ENCODE assay signal across 38 cellular contexts in the genomic region with DNA sequence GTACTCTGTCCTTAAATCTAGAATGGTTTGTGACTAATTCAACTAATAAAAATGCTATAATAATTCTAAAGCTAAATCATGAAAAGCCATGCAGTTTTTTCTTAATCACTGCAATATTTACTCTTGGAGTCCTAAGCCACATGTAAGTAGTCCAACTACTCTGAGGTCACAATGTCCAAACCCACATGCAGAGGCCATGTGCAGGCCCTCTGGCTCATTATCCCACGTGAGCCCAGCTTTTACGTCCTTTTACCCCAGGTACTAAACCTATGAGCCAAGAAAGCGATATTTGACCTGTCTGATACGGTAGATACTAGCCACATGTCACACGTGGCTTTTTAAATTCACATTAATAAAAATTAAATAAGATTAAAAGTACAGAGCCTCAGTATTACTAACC. TPM values are rescaled to one million over a fixed set of nuclear protein-coding genes. Genes with fewer than 3 reads are reported as not detected.
DNase-seq lines count a peak whose midpoint lies in the region; ATAC-seq, FAIRE-seq and TF ChIP-seq lines count a peak whose summit lies in the region.
"Had no signal": no experiment of that assay in that cellular context is flagged by ENCODE, and none has a peak within 500 bp of the region (broad histone marks: within the 10 kb centered on the region; RNA-seq: fewer than 3 reads in every experiment).

No MANE protein-coding gene starts in this region.

- FAIRE-seq in HepG2 (lab: Jason Lieb, UNC) = no peak
- FAIRE-seq: A204.1, A549, D721Med had no signal

- H4K20me1 ChIP-seq in HepG2 (ENCODE audit: insufficient read depth, low read length) = no peaks in the 10 kb centered on the region
- H4K20me1 ChIP-seq: BLaER1; BLaER1 treated with 17β-estradiol and CSF1 and Interleukin-3, amounts not matched to agents 10 nM and 100 nM had no signal

- H3K4me2 ChIP-seq in HepG2 (ENCODE audit: low read depth, low read length) = no peak overlapping the region
- H3K4me2 ChIP-seq: A549; BLaER1; BLaER1 treated with 17β-estradiol and CSF1 and Interleukin-3, amounts not matched to agents 10 nM and 100 nM had no signal

- 49% methylated on average over 5 of the region's 5 CpGs for WGBS in liver
- 97% methylated on average over 5 of the region's 5 CpGs for WGBS in HepG2 (ENCODE audit: low lambda C conversion rate)
- 43% methylated on average over 5 of the region's 5 CpGs for WGBS in right lobe of liver (ENCODE audit: insufficient coverage, low coverage, low lambda C conversion rate, missing lambda C conversion rate)

- H3K27ac Mint-ChIP-seq in CD8-positive, alpha-beta memory T cell = no peak overlapping the region
- H3K27ac Mint-ChIP-seq: B cell; CD14-positive monocyte; CD4-positive, alpha-beta memory T cell; CD4-positive, alpha-beta T cell; CD4-positive, CD25-positive, alpha-beta regulatory T cell; CD8-positive, alpha-beta T cell had no signal

- H3K9me3 Mint-ChIP-seq in CD8-positive, alpha-beta memory T cell = peaks cover 0 to 12% (median 4%) of the 10 kb centered on the region in 5 donors
- H3K9me3 Mint-ChIP-seq: CD4-positive, alpha-beta T cell had no signal

- TF ChIP-seq POLR2A in HepG2 (IDR thresholded peaks at IDR 0.05; ENCODE audit: insufficient read depth in 1 of 2, low read depth in 2 of 2, low read length in 2 of 2) (no peak), right lobe of liver (IDR thresholded peaks at IDR 0.05) (no peak)

- in situ Hi-C loops in HepG2 (cut with HindIII; ENCODE audit: extremely low pct_ligation_motif_present, low pct_unique_long_range_greater_than_20kb) = no loop called here

- no peaks in the 10 kb centered on the region for H3K27me3 Mint-ChIP-seq in CD8-positive, alpha-beta memory T cell
- H3K27me3 Mint-ChIP-seq: B cell; CD4-positive, alpha-beta memory T cell; CD4-positive, alpha-beta T cell; CD4-positive, CD25-positive, alpha-beta regulatory T cell had no signal

- H3K27me3 ChIP-seq in liver (ENCODE audit: control insufficient read depth in 4 of 4, insufficient read depth in 4 of 4, low read length in 3 of 4) (no peaks in the 10 kb centered on the region), HepG2 (ENCODE audit: control insufficient read depth in 1 of 2, insufficient read depth in 2 of 2, low read length in 2 of 2) (no peaks in the 10 kb centered on the region), right lobe of liver (no peaks in the 10 kb centered on the region)
- H3K27me3 ChIP-seq in CD8-positive, alpha-beta memory T cell (ENCODE audit: insufficient read depth, low read length, poor library complexity, severe bottlenecking) = no peaks in the 10 kb centered on the region
- H3K27me3 ChIP-seq: BE2C; BLaER1; BLaER1 treated with 17β-estradiol and CSF1 and Interleukin-3, amounts not matched to agents 10 nM and 100 nM had no signal

- CTCF ChIA-PET in HepG2 (lab: Yijun Ruan, JAX; ENCODE audit: low intra/inter-chr PET ratio, low total read pairs) = no interaction called here
- CTCF ChIA-PET in CD8-positive, alpha-beta memory T cell (lab: Charles Lee) = no interaction called here

- H3K4me1 Mint-ChIP-seq in CD8-positive, alpha-beta memory T cell = peaks cover 0 to 2% (median 0%) of the 10 kb centered on the region in 3 donors
- H3K4me1 Mint-ChIP-seq: B cell, CD14-positive monocyte had no signal

- H3K4me1 ChIP-seq in liver (ENCODE audit: control insufficient read depth in 4 of 4, insufficient read depth in 4 of 4, low read length in 3 of 4) (peaks cover 2 to 11% (median 9%) of the 10 kb centered on the region in 4 donors), HepG2 (ENCODE audit: insufficient read depth, low read length) (peaks cover 32% of the 10 kb centered on the region), right lobe of liver (peaks cover 0 to 9% (median 4%) of the 10 kb centered on the region in 4 donors)
- H3K4me1 ChIP-seq in CD8-positive, alpha-beta memory T cell (ENCODE audit: insufficient read depth, low read length) = no peaks in the 10 kb centered on the region
- H3K4me1 ChIP-seq: A549; BE2C; BLaER1; BLaER1 treated with 17β-estradiol and CSF1 and Interleukin-3, amounts not matched to agents 10 nM and 100 nM had no signal

- H3K27ac ChIP-seq in liver (ENCODE audit: low read depth in 1 of 2, low read length in 2 of 2) = no peak overlapping the region
- no peak overlapping the region for H3K27ac ChIP-seq in HepG2 (ENCODE audit: extremely low read length, insufficient read depth, low read length)
- no peak overlapping the region for H3K27ac ChIP-seq in right lobe of liver
- H3K27ac ChIP-seq in CD8-positive, alpha-beta memory T cell (ENCODE audit: low read depth, low read length) = no peak overlapping the region
- H3K27ac ChIP-seq: 22Rv1; A549; BLaER1; BLaER1 treated with 17β-estradiol and CSF1 and Interleukin-3, amounts not matched to agents 10 nM and 100 nM; C4-2B had no signal

- TF ChIP-seq CTCF in liver (IDR thresholded peaks at IDR 0.05; ENCODE audit: low read depth, low read length, missing input control) = no peak
- TF ChIP-seq CTCF in HepG2 (CRISPR knock-in tag; IDR thresholded peaks at IDR 0.05) = no peak
- no peak for TF ChIP-seq CTCF in right lobe of liver (IDR thresholded peaks at IDR 0.05)

- peaks cover 14 to 61% (median 15%) of the 10 kb centered on the region in 3 donors for H3K36me3 Mint-ChIP-seq in CD8-positive, alpha-beta memory T cell

- TF ChIP-seq EP300 in HepG2 (IDR thresholded peaks at IDR 0.05; ENCODE audit: low read depth in 2 of 2, low read length in 2 of 2) = no peak
- TF ChIP-seq EP300 in HepG2 (CRISPR knock-in tag; IDR thresholded peaks at IDR 0.05; ENCODE audit: borderline replicate concordance) = no peak

- DNase-seq in HepG2 (ENCODE audit: low spot score) (no peak), left lobe of liver (ENCODE audit: low spot score) (peak; percentile 49), right lobe of liver (peak in 1 of 3 donors; percentile 48)
- no peak for DNase-seq in CD8-positive, alpha-beta memory T cell
- DNase-seq: 8988T; ACHN; AML-193; BE2C; C1 segment of cervical spinal cord; Caco-2; Calu3; CD4-positive, alpha-beta T cell; CD4-positive, CD25-positive, alpha-beta regulatory T cell; CD8-positive, alpha-beta T cell; COR-L47; DMS 273 treated with DMSO at 0.1 percent for 48 hours; DMS153; DMS53; DMS79; DMS79 treated with DMSO at 0.1 percent for 48 hours; DND-41; EL had no signal

- H3K36me3 ChIP-seq in liver (ENCODE audit: control insufficient read depth in 4 of 4, insufficient read depth in 3 of 4, low read depth in 1 of 4, low read length in 3 of 4) (no peaks in the 10 kb centered on the region), HepG2 (replicated peaks in 1 of 2; ENCODE audit: control insufficient read depth in 1 of 2, insufficient read depth in 2 of 2, low read length in 2 of 2) (peaks cover 0 to 3% of the 10 kb centered on the region in 2 experiments; a peak in 1 of 5 replicates), right lobe of liver (no peaks in the 10 kb centered on the region)
- no peaks in the 10 kb centered on the region for H3K36me3 ChIP-seq in CD8-positive, alpha-beta memory T cell (ENCODE audit: insufficient read depth, low read length)
- H3K36me3 ChIP-seq: BE2C had no signal

- POLR2A ChIA-PET in HepG2 (lab: Yijun Ruan, JAX) = no interaction called here
- POLR2A ChIA-PET in CD8-positive, alpha-beta memory T cell (lab: Charles Lee) = no interaction called here

- no peak overlapping the region for H2AFZ ChIP-seq in HepG2 (ENCODE audit: low read length)

- TF ChIP-seq RAD21 in liver (IDR thresholded peaks at IDR 0.05) (no peak), HepG2 (CRISPR knock-in tag; IDR thresholded peaks at IDR 0.05) (no peak)

- no TSS peak for BruUV-seq in HepG2 (replicated peaks; lab: Mats Ljungman, UMichigan)

- H3K4me3 ChIP-seq in liver (ENCODE audit: low read depth in 1 of 3, low read length in 3 of 3) (no peak overlapping the region), HepG2 (replicated peaks in 1 of 3; ENCODE audit: insufficient read depth in 1 of 3, low read depth in 2 of 3, low read length in 3 of 3) (no peak overlapping the region), right lobe of liver (no peak overlapping the region)
- no peak overlapping the region for H3K4me3 ChIP-seq in CD8-positive, alpha-beta memory T cell (ENCODE audit: low read length)
- H3K4me3 ChIP-seq: A549; BLaER1; BLaER1 treated with 17β-estradiol and CSF1 and Interleukin-3, amounts not matched to agents 10 nM and 100 nM had no signal

- intact Hi-C loops in HepG2 (cut with micrococcal nuclease; ENCODE audit: unreplicated experiment) (no loop called here), right lobe of liver (cut with DNase I) (no loop called here)

- no peak overlapping the region for H3K4me3 Mint-ChIP-seq in CD8-positive, alpha-beta memory T cell
- H3K4me3 Mint-ChIP-seq: B cell; CD14-positive monocyte; CD4-positive, alpha-beta memory T cell; CD4-positive, alpha-beta T cell; CD4-positive, CD25-positive, alpha-beta regulatory T cell; CD8-positive, alpha-beta T cell had no signal

- ATAC-seq in HepG2 (no peak), left lobe of liver (peak; percentile 52), right lobe of liver (peak in 3 of 4 donors; percentile 12 to 61 (median 15)), GM19397 (IDR thresholded peaks at IDR 0.05; ENCODE audit: unreplicated experiment) (no peak)
- ATAC-seq: A549; CD8-positive, alpha-beta T cell had no signal

- peaks cover 2% of the 10 kb centered on the region for H3K79me2 ChIP-seq in HepG2 (ENCODE audit: insufficient read depth, low read length)

- H3K9ac ChIP-seq in liver (ENCODE audit: low read depth in 1 of 2, low read length in 2 of 2) (no peak overlapping the region), HepG2 (ENCODE audit: insufficient read depth, low read depth, low read length) (no peak overlapping the region)
- H3K9ac ChIP-seq: BLaER1; BLaER1 treated with 17β-estradiol and CSF1 and Interleukin-3, amounts not matched to agents 10 nM and 100 nM had no signal

- no peaks in the 10 kb centered on the region for H3K9me3 ChIP-seq in liver (ENCODE audit: control insufficient read depth in 4 of 4, low read length in 3 of 4)
- peaks cover 9% of the 10 kb centered on the region for H3K9me3 ChIP-seq in HepG2 (ENCODE audit: low read length)
- H3K9me3 ChIP-seq in right lobe of liver = no peaks in the 10 kb centered on the region
- no peaks in the 10 kb centered on the region for H3K9me3 ChIP-seq in CD8-positive, alpha-beta memory T cell (ENCODE audit: low read length)
- H3K9me3 ChIP-seq: BE2C, BLaER1, Caco-2 had no signal

RNA-seq across cellular contexts. Expression of a gene that starts 12.5 kb away (rescaled TPM):
- total RNA-seq in liver = 1 to 10 TPM in 1 of 2 donors, under 1 TPM in 1; 0.51 to 6.2 TPM
- under 1 TPM in 1 of 2 donors, not detected in 1; 0.10 TPM for polyA plus RNA-seq in liver
- total RNA-seq in HepG2 (2016; rRNA removed; fragmentation: Illumina TruSeq; extraction: Trizol) = 0.46 and 1.3 TPM in 2 replicates
- total RNA-seq in HepG2 (2016; cell fraction: cytosol; rRNA removed; fragmentation: Illumina TruSeq; extraction: Trizol; ENCODE audit: low read depth) = not detected in 2 replicates
- total RNA-seq in HepG2 (2016; cell fraction: insoluble cytoplasmic fraction; rRNA removed; fragmentation: Illumina TruSeq; extraction: Trizol) = 0.15 and 1.4 TPM in 2 replicates
- total RNA-seq in HepG2 (2016; cell fraction: membrane; rRNA removed; fragmentation: Illumina TruSeq; extraction: Trizol) = not detected in 2 replicates
- total RNA-seq in HepG2 (2016; cell fraction: nucleus; rRNA removed; fragmentation: Illumina TruSeq; extraction: Trizol) = 9.6 and 11.5 TPM in 2 replicates
- 0.27 and 0.33 TPM in 2 replicates for polyA plus RNA-seq in HepG2 (2011; rRNA removed)
- not detected in 2 replicates for polyA plus RNA-seq in HepG2 (2011; cell fraction: cytosol; rRNA removed)
- 0.85 and 1.1 TPM in 2 replicates for polyA plus RNA-seq in HepG2 (2011; cell fraction: nucleus; rRNA removed)
- polyA plus RNA-seq in HepG2 (2012) = not detected in 2 replicates
- not detected in 2 replicates for polyA plus RNA-seq in HepG2 (2016; cell fraction: cytosol; fragmentation: Illumina TruSeq; extraction: Trizol; ENCODE audit: low read depth)
- polyA plus RNA-seq in HepG2 (2016; cell fraction: insoluble cytoplasmic fraction; fragmentation: Illumina TruSeq; extraction: Trizol; ENCODE audit: low read depth) = not detected in 2 replicates
- polyA plus RNA-seq in HepG2 (2016; cell fraction: membrane; fragmentation: Illumina TruSeq; extraction: Trizol; ENCODE audit: low read depth) = not detected in 2 replicates
- 0.29 and 0.65 TPM in 2 replicates for polyA plus RNA-seq in HepG2 (2016; cell fraction: nucleus; fragmentation: Illumina TruSeq; extraction: Trizol; ENCODE audit: insufficient read depth, low read depth)
- polyA minus RNA-seq in HepG2 (2011; rRNA and poly(A)+ RNA removed; ENCODE audit: low replicate concordance) = 2.6 and 3.8 TPM in 2 replicates
- not detected in 2 replicates for polyA minus RNA-seq in HepG2 (2011; cell fraction: cytosol; rRNA and poly(A)+ RNA removed)
- polyA minus RNA-seq in HepG2 (2011; cell fraction: nucleus; rRNA and poly(A)+ RNA removed) = 42.8 and 44.7 TPM in 2 replicates
- total RNA-seq in left lobe of liver = 0.35 TPM
- total RNA-seq in right lobe of liver = 1 to 10 TPM in 2 of 6 experiments, under 1 TPM in 4; 0.51 to 2.4 (median 0.81) TPM
- under 1 TPM; 0.26 to 0.27 TPM for total RNA-seq in CD8-positive, alpha-beta memory T cell
- polyA plus RNA-seq in CD8-positive, alpha-beta memory T cell = not detected
- polyA plus RNA-seq: BJ; CD14-positive monocyte; CD4-positive, alpha-beta memory T cell; CD4-positive, CD25-positive, alpha-beta regulatory T cell had no signal

RNA-seq across cellular contexts. Expression of a gene that starts 12.8 kb away (rescaled TPM):
- 10 to 100 TPM in 1 of 2 donors, 1 to 10 TPM in 1; 9.6 to 29.6 TPM for total RNA-seq in liver
- polyA plus RNA-seq in liver = 10 to 100 TPM in 1 of 2 donors, 1 to 10 TPM in 1; 1.3 to 22.6 TPM
- total RNA-seq in HepG2 (2016; rRNA removed; fragmentation: Illumina TruSeq; extraction: Trizol) = 5.5 and 18.8 TPM in 2 replicates
- 13.1 and 13.6 TPM in 2 replicates for total RNA-seq in HepG2 (2016; cell fraction: cytosol; rRNA removed; fragmentation: Illumina TruSeq; extraction: Trizol; ENCODE audit: low read depth)
- 6.6 and 18.8 TPM in 2 replicates for total RNA-seq in HepG2 (2016; cell fraction: insoluble cytoplasmic fraction; rRNA removed; fragmentation: Illumina TruSeq; extraction: Trizol)
- total RNA-seq in HepG2 (2016; cell fraction: membrane; rRNA removed; fragmentation: Illumina TruSeq; extraction: Trizol) = 4.7 and 7.6 TPM in 2 replicates
- 87.8 and 89.7 TPM in 2 replicates for total RNA-seq in HepG2 (2016; cell fraction: nucleus; rRNA removed; fragmentation: Illumina TruSeq; extraction: Trizol)
- polyA plus RNA-seq in HepG2 (2011; rRNA removed) = 5.3 and 6.4 TPM in 2 replicates
- polyA plus RNA-seq in HepG2 (2011; cell fraction: cytosol; rRNA removed) = 4.5 and 5.0 TPM in 2 replicates
- 14.4 and 22.7 TPM in 2 replicates for polyA plus RNA-seq in HepG2 (2011; cell fraction: nucleus; rRNA removed)
- polyA plus RNA-seq in HepG2 (2012) = 3.9 and 5.7 TPM in 2 replicates
- polyA plus RNA-seq in HepG2 (2016; cell fraction: cytosol; fragmentation: Illumina TruSeq; extraction: Trizol; ENCODE audit: low read depth) = 1.4 and 1.7 TPM in 2 replicates
- 1.7 and 3.4 TPM in 2 replicates for polyA plus RNA-seq in HepG2 (2016; cell fraction: insoluble cytoplasmic fraction; fragmentation: Illumina TruSeq; extraction: Trizol; ENCODE audit: low read depth)
- 3.5 and 3.9 TPM in 2 replicates for polyA plus RNA-seq in HepG2 (2016; cell fraction: membrane; fragmentation: Illumina TruSeq; extraction: Trizol; ENCODE audit: low read depth)
- 10.0 and 13.8 TPM in 2 replicates for polyA plus RNA-seq in HepG2 (2016; cell fraction: nucleus; fragmentation: Illumina TruSeq; extraction: Trizol; ENCODE audit: insufficient read depth, low read depth)
- polyA minus RNA-seq in HepG2 (2011; rRNA and poly(A)+ RNA removed; ENCODE audit: low replicate concordance) = 17.3 and 25.1 TPM in 2 replicates
- 8.8 and 9.3 TPM in 2 replicates for polyA minus RNA-seq in HepG2 (2011; cell fraction: cytosol; rRNA and poly(A)+ RNA removed)
- polyA minus RNA-seq in HepG2 (2011; cell fraction: nucleus; rRNA and poly(A)+ RNA removed) = 310 and 318 TPM in 2 replicates
- total RNA-seq in left lobe of liver = 3.9 TPM
- 10 to 100 TPM in 3 of 6 experiments, 1 to 10 TPM in 3; 6.7 to 20.3 (median 10.1) TPM for total RNA-seq in right lobe of liver
- total RNA-seq in CD8-positive, alpha-beta memory T cell = 1 to 10 TPM; 5.8 to 8.6 TPM
- polyA plus RNA-seq in CD8-positive, alpha-beta memory T cell = 7.3 TPM

RNA-seq across cellular contexts. Expression of a gene that starts 32.2 kb away (rescaled TPM):
- total RNA-seq in liver (under 1 TPM; 0.23 to 0.42 TPM), HepG2 (2016; rRNA removed; fragmentation: Illumina TruSeq; extraction: Trizol) (0.24 TPM in 1 of 2 replicates, not detected in the other), left lobe of liver (not detected), right lobe of liver (not detected)
- polyA plus RNA-seq in liver (under 1 TPM in 1 of 2 donors, not detected in 1; 0.40 TPM), HepG2 (2011; rRNA removed) (0.48 and 1.3 TPM in 2 replicates)
- total RNA-seq in HepG2 (2016; cell fraction: cytosol; rRNA removed; fragmentation: Illumina TruSeq; extraction: Trizol; ENCODE audit: low read depth) = 0.44 TPM in 1 of 2 replicates, not detected in the other
- not detected in 2 replicates for total RNA-seq in HepG2 (2016; cell fraction: insoluble cytoplasmic fraction; rRNA removed; fragmentation: Illumina TruSeq; extraction: Trizol)
- not detected in 2 replicates for total RNA-seq in HepG2 (2016; cell fraction: membrane; rRNA removed; fragmentation: Illumina TruSeq; extraction: Trizol)
- total RNA-seq in HepG2 (2016; cell fraction: nucleus; rRNA removed; fragmentation: Illumina TruSeq; extraction: Trizol) = 0.81 TPM in 1 of 2 replicates, not detected in the other
- polyA plus RNA-seq in HepG2 (2011; cell fraction: cytosol; rRNA removed) = 0.97 and 1.1 TPM in 2 replicates
- polyA plus RNA-seq in HepG2 (2011; cell fraction: nucleus; rRNA removed) = 1.5 and 2.1 TPM in 2 replicates
- 0.77 and 1.9 TPM in 2 replicates for polyA plus RNA-seq in HepG2 (2012)
- polyA plus RNA-seq in HepG2 (2016; cell fraction: cytosol; fragmentation: Illumina TruSeq; extraction: Trizol; ENCODE audit: low read depth) = not detected in 2 replicates
- not detected in 2 replicates for polyA plus RNA-seq in HepG2 (2016; cell fraction: insoluble cytoplasmic fraction; fragmentation: Illumina TruSeq; extraction: Trizol; ENCODE audit: low read depth)
- not detected in 2 replicates for polyA plus RNA-seq in HepG2 (2016; cell fraction: membrane; fragmentation: Illumina TruSeq; extraction: Trizol; ENCODE audit: low read depth)
- polyA plus RNA-seq in HepG2 (2016; cell fraction: nucleus; fragmentation: Illumina TruSeq; extraction: Trizol; ENCODE audit: insufficient read depth, low read depth) = not detected in 2 replicates
- polyA minus RNA-seq in HepG2 (2011; rRNA and poly(A)+ RNA removed; ENCODE audit: low replicate concordance) = 0.76 and 5.4 TPM in 2 replicates
- not detected in 2 replicates for polyA minus RNA-seq in HepG2 (2011; cell fraction: cytosol; rRNA and poly(A)+ RNA removed)
- 4.0 and 4.8 TPM in 2 replicates for polyA minus RNA-seq in HepG2 (2011; cell fraction: nucleus; rRNA and poly(A)+ RNA removed)
- not detected for total RNA-seq in CD8-positive, alpha-beta memory T cell
- polyA plus RNA-seq in CD8-positive, alpha-beta memory T cell = not detected
- total RNA-seq: A172; A673; B cell; Calu3; CD4-positive, alpha-beta memory T cell; CD4-positive, alpha-beta T cell; CD4-positive, CD25-positive, alpha-beta regulatory T cell; CD8-positive, alpha-beta T cell; Daoy had no signal
- polyA plus RNA-seq: CD14-positive monocyte; CD4-positive, alpha-beta memory T cell; CD4-positive, CD25-positive, alpha-beta regulatory T cell had no signal

RNA-seq across cellular contexts. Expression of a gene that starts 42.2 kb away (rescaled TPM):
- 1 to 10 TPM; 1.5 to 6.9 TPM for total RNA-seq in liver
- 1 to 10 TPM in 1 of 2 donors, under 1 TPM in 1; 0.16 to 1.4 TPM for polyA plus RNA-seq in liver
- total RNA-seq in HepG2 (2016; rRNA removed; fragmentation: Illumina TruSeq; extraction: Trizol) = 0.32 and 2.3 TPM in 2 replicates
- total RNA-seq in HepG2 (2016; cell fraction: cytosol; rRNA removed; fragmentation: Illumina TruSeq; extraction: Trizol; ENCODE audit: low read depth) = not detected in 2 replicates
- 0.15 and 1.6 TPM in 2 replicates for total RNA-seq in HepG2 (2016; cell fraction: insoluble cytoplasmic fraction; rRNA removed; fragmentation: Illumina TruSeq; extraction: Trizol)
- total RNA-seq in HepG2 (2016; cell fraction: membrane; rRNA removed; fragmentation: Illumina TruSeq; extraction: Trizol) = 0.19 and 0.21 TPM in 2 replicates
- 13.3 and 14.1 TPM in 2 replicates for total RNA-seq in HepG2 (2016; cell fraction: nucleus; rRNA removed; fragmentation: Illumina TruSeq; extraction: Trizol)
- 0.86 and 1.1 TPM in 2 replicates for polyA plus RNA-seq in HepG2 (2011; rRNA removed)
- 0.07 and 0.17 TPM in 2 replicates for polyA plus RNA-seq in HepG2 (2011; cell fraction: cytosol; rRNA removed)
- 2.7 TPM in 2 replicates for polyA plus RNA-seq in HepG2 (2011; cell fraction: nucleus; rRNA removed)
- 0.68 and 0.76 TPM in 2 replicates for polyA plus RNA-seq in HepG2 (2012)
- polyA plus RNA-seq in HepG2 (2016; cell fraction: cytosol; fragmentation: Illumina TruSeq; extraction: Trizol; ENCODE audit: low read depth) = 0.09 and 0.14 TPM in 2 replicates
- 0.33 and 0.84 TPM in 2 replicates for polyA plus RNA-seq in HepG2 (2016; cell fraction: insoluble cytoplasmic fraction; fragmentation: Illumina TruSeq; extraction: Trizol; ENCODE audit: low read depth)
- polyA plus RNA-seq in HepG2 (2016; cell fraction: membrane; fragmentation: Illumina TruSeq; extraction: Trizol; ENCODE audit: low read depth) = 0.31 TPM in 1 of 2 replicates, not detected in the other
- polyA plus RNA-seq in HepG2 (2016; cell fraction: nucleus; fragmentation: Illumina TruSeq; extraction: Trizol; ENCODE audit: insufficient read depth, low read depth) = 3.8 and 5.2 TPM in 2 replicates
- polyA minus RNA-seq in HepG2 (2011; rRNA and poly(A)+ RNA removed; ENCODE audit: low replicate concordance) = 2.8 and 4.2 TPM in 2 replicates
- polyA minus RNA-seq in HepG2 (2011; cell fraction: cytosol; rRNA and poly(A)+ RNA removed) = not detected in 2 replicates
- polyA minus RNA-seq in HepG2 (2011; cell fraction: nucleus; rRNA and poly(A)+ RNA removed) = 61.7 and 70.6 TPM in 2 replicates
- 0.73 TPM for total RNA-seq in left lobe of liver
- 1 to 10 TPM in 3 of 6 experiments, under 1 TPM in 3; 0.81 to 4.2 (median 1.6) TPM for total RNA-seq in right lobe of liver
- total RNA-seq in CD8-positive, alpha-beta memory T cell = under 1 TPM; 0.55 to 0.95 TPM
- polyA plus RNA-seq in CD8-positive, alpha-beta memory T cell = 1.0 TPM
- total RNA-seq: Daoy had no signal

RNA-seq across cellular contexts. Expression of a gene that starts 47.6 kb away (rescaled TPM):
- total RNA-seq in liver (1 to 10 TPM in 1 of 2 donors, under 1 TPM in 1; 0.56 to 3.5 TPM), HepG2 (2016; rRNA removed; fragmentation: Illumina TruSeq; extraction: Trizol) (1.2 and 2.3 TPM in 2 replicates), left lobe of liver (0.48 TPM), right lobe of liver (1 to 10 TPM in 2 of 6 experiments, under 1 TPM in 4; 0.68 to 1.6 (median 0.99) TPM)
- polyA plus RNA-seq in liver (1 to 10 TPM in 1 of 2 donors, under 1 TPM in 1; 0.65 to 2.2 TPM), HepG2 (2011; rRNA removed) (5.4 and 6.0 TPM in 2 replicates)
- total RNA-seq in HepG2 (2016; cell fraction: cytosol; rRNA removed; fragmentation: Illumina TruSeq; extraction: Trizol; ENCODE audit: low read depth) = 2.2 and 3.3 TPM in 2 replicates
- 1.6 and 1.8 TPM in 2 replicates for total RNA-seq in HepG2 (2016; cell fraction: insoluble cytoplasmic fraction; rRNA removed; fragmentation: Illumina TruSeq; extraction: Trizol)
- 1.1 and 1.9 TPM in 2 replicates for total RNA-seq in HepG2 (2016; cell fraction: membrane; rRNA removed; fragmentation: Illumina TruSeq; extraction: Trizol)
- 9.0 and 10.0 TPM in 2 replicates for total RNA-seq in HepG2 (2016; cell fraction: nucleus; rRNA removed; fragmentation: Illumina TruSeq; extraction: Trizol)
- polyA plus RNA-seq in HepG2 (2011; cell fraction: cytosol; rRNA removed) = 1.1 and 2.5 TPM in 2 replicates
- polyA plus RNA-seq in HepG2 (2011; cell fraction: nucleus; rRNA removed) = 15.3 and 20.3 TPM in 2 replicates
- polyA plus RNA-seq in HepG2 (2012) = 2.8 and 3.5 TPM in 2 replicates
- polyA plus RNA-seq in HepG2 (2016; cell fraction: cytosol; fragmentation: Illumina TruSeq; extraction: Trizol; ENCODE audit: low read depth) = 2.4 and 2.6 TPM in 2 replicates
- polyA plus RNA-seq in HepG2 (2016; cell fraction: insoluble cytoplasmic fraction; fragmentation: Illumina TruSeq; extraction: Trizol; ENCODE audit: low read depth) = 1.0 TPM in 1 of 2 replicates, not detected in the other
- polyA plus RNA-seq in HepG2 (2016; cell fraction: membrane; fragmentation: Illumina TruSeq; extraction: Trizol; ENCODE audit: low read depth) = 1.7 and 3.2 TPM in 2 replicates
- 9.3 and 13.9 TPM in 2 replicates for polyA plus RNA-seq in HepG2 (2016; cell fraction: nucleus; fragmentation: Illumina TruSeq; extraction: Trizol; ENCODE audit: insufficient read depth, low read depth)
- polyA minus RNA-seq in HepG2 (2011; rRNA and poly(A)+ RNA removed; ENCODE audit: low replicate concordance) = 13.4 and 16.6 TPM in 2 replicates
- 1.6 TPM in 1 of 2 replicates, not detected in the other for polyA minus RNA-seq in HepG2 (2011; cell fraction: cytosol; rRNA and poly(A)+ RNA removed)
- 46.4 and 48.7 TPM in 2 replicates for polyA minus RNA-seq in HepG2 (2011; cell fraction: nucleus; rRNA and poly(A)+ RNA removed)
- under 1 TPM in 1 of 2 experiments, not detected in 1; 0.70 TPM for total RNA-seq in CD8-positive, alpha-beta memory T cell
- 0.63 TPM for polyA plus RNA-seq in CD8-positive, alpha-beta memory T cell
- total RNA-seq: CD4-positive, alpha-beta T cell; CD8-positive, alpha-beta T cell had no signal
- polyA plus RNA-seq: CD14-positive monocyte had no signal

Comparison
In these comparisons a context has a peak if more than half of its experiments do, and no peak if none do; other contexts are left out.
1. ATAC-seq: peak in left lobe of liver (single experiment) and right lobe of liver (3 of 4); none in HepG2 (single experiment) and GM19397 (single experiment).